ENCODE assay signal across 9 cellular contexts in the genomic region with DNA sequence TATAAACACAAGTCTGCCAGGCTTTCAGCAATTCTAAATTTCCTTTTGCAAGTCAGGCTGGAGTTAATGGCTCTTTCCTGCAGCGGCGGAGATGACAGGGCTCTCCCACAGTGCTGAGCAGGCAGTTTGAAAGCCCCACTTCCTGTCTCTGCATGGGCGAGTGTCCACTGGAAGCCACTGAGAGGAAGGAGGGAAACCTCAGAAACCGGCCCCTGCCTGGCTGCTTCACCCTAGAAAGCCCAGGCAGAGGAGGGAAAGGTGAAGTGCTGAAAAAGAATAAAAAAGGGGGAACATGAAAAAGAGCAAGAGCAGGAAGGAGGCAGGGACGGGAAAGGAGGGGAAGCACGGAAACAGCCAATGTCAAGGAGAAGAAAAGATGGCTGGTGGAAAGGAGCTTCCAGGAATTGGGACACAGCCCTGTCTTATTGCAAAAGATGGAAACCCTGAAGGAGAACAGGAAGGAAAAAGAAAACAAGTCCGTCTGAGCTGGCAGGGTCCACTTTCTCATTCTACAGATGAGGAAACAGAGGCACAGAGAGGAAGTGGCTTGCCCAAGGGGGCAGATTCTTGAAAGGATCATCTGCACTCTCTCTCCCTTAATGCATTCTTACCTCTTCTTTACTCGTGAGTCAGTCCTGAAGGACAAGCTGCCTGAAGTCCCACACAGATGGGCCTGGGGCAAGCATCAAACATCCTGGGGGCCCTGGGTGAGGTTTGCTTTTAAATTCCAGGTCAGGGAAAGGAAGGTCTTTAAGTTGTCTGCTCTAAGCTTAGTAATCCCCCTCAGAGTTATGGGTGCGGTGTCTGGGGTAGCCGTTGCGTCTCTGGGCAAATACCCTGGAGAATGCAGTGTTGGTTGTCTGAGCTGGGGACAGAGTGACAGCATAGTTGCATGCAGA. TPM values are rescaled to one million over a fixed set of nuclear protein-coding genes. Genes with fewer than 3 reads are reported as not detected.
DNase-seq lines count a peak whose midpoint lies in the region; ATAC-seq and TF ChIP-seq lines count a peak whose summit lies in the region.
"Had no signal": no experiment of that assay in that cellular context is flagged by ENCODE, and none has a peak within 500 bp of the region (broad histone marks: within the 10 kb centered on the region; RNA-seq: fewer than 3 reads in every experiment).

No MANE protein-coding gene starts in this region.

- intact Hi-C loops in CD14-positive monocyte (cut with micrococcal nuclease) = loop anchor here in 1 of 2 donors (10.0 kb wide), 1 partner anchor 48 kb away; no protein-coding TSS in a partner anchor

- peak overlapping the region; percentile 66 to 90 (median 77) for H3K27ac Mint-ChIP-seq in CD14-positive monocyte
- H3K27ac Mint-ChIP-seq in activated naive CD8-positive, alpha-beta T cell treated with anti-CD3 and anti-CD28 coated beads for 36 hours = peak overlapping the region; percentile 72

- peaks cover 3 to 16% (median 10%) of the 10 kb centered on the region in 3 donors for H3K27me3 Mint-ChIP-seq in CD14-positive monocyte (ENCODE audit: low read depth in 3 of 3)
- peaks cover 33% of the 10 kb centered on the region for H3K27me3 Mint-ChIP-seq in activated naive CD8-positive, alpha-beta T cell treated with anti-CD3 and anti-CD28 coated beads for 36 hours

- H3K4me3 Mint-ChIP-seq in CD14-positive monocyte = peak overlapping the region; percentile 21 to 87
- H3K4me3 Mint-ChIP-seq in activated naive CD8-positive, alpha-beta T cell treated with anti-CD3 and anti-CD28 coated beads for 36 hours = peak overlapping the region; percentile 48

- no peaks in the 10 kb centered on the region for H3K36me3 Mint-ChIP-seq in CD14-positive monocyte
- no peaks in the 10 kb centered on the region for H3K36me3 Mint-ChIP-seq in activated naive CD8-positive, alpha-beta T cell treated with anti-CD3 and anti-CD28 coated beads for 36 hours

- no peaks in the 10 kb centered on the region for H3K36me3 ChIP-seq in lung (ENCODE audit: control insufficient read depth in 2 of 2, insufficient read depth in 2 of 2, low read length in 2 of 2)

- DNase-seq in CD14-positive monocyte (ENCODE audit: low spot score) = peak; percentile 66
- DNase-seq in HK-2 (ENCODE audit: unreplicated experiment) = peak; percentile 34
- no peak for DNase-seq in activated naive CD8-positive, alpha-beta T cell treated with anti-CD3 and anti-CD28 coated beads for 36 hours
- DNase-seq in lung (ENCODE audit: low spot score) = peak; percentile 45
- no peak for DNase-seq in stimulated activated CD4-positive, alpha-beta T cell treated with anti-CD3 and anti-CD28 coated beads, Interleukin-4, amount 100 ng/mL, for 24 hours
- DNase-seq in NCI-H1436 (lab: John Stamatoyannopoulos, UW) = no peak
- no peak for DNase-seq in COR-L47 (lab: John Stamatoyannopoulos, UW)
- no peak for DNase-seq in activated naive CD4-positive, alpha-beta T cell treated with Interleukin-2 at 50 U/mL for 16 hours

- 24 to 34% methylated on average over 11 of the region's 11 CpGs for WGBS in lung, 2 donors

- peak; percentile 78 for ATAC-seq in lung (ENCODE audit: insufficient read depth, low FRiP score)

- H3K27me3 ChIP-seq in lung (ENCODE audit: control insufficient read depth, insufficient read depth) = no peaks in the 10 kb centered on the region
- H3K27me3 ChIP-seq: body of pancreas had no signal

- no peaks in the 10 kb centered on the region for H3K9me3 ChIP-seq in lung (ENCODE audit: control insufficient read depth in 2 of 2, insufficient read depth in 1 of 2, low read length in 1 of 2)
- H3K9me3 ChIP-seq: body of pancreas had no signal

- H3K4me1 Mint-ChIP-seq in CD14-positive monocyte = peaks cover 54% of the 10 kb centered on the region
- H3K4me1 Mint-ChIP-seq in activated naive CD8-positive, alpha-beta T cell treated with anti-CD3 and anti-CD28 coated beads for 36 hours = peaks cover 16% of the 10 kb centered on the region

- no peak overlapping the region for H3K4me3 ChIP-seq in lung
- H3K4me3 ChIP-seq: body of pancreas had no signal

- H3K27ac ChIP-seq in lung (ENCODE audit: low read depth in 1 of 2, low read length in 1 of 2) = peak overlapping the region in 1 of 2 donors; percentile 32

- no peaks in the 10 kb centered on the region for H3K9me3 Mint-ChIP-seq in CD14-positive monocyte
- no peaks in the 10 kb centered on the region for H3K9me3 Mint-ChIP-seq in activated naive CD8-positive, alpha-beta T cell treated with anti-CD3 and anti-CD28 coated beads for 36 hours

- TF ChIP-seq CTCF in CD14-positive monocyte (IDR thresholded peaks at IDR 0.05) = no peak
- no peak for TF ChIP-seq CTCF in lung (IDR thresholded peaks at IDR 0.05; ENCODE audit: control extremely low read depth, extremely low read depth)

- peaks cover 0 to 4% of the 10 kb centered on the region in 2 donors for H3K4me1 ChIP-seq in lung (ENCODE audit: control insufficient read depth in 2 of 2, insufficient read depth in 2 of 2, low read length in 2 of 2)
- H3K4me1 ChIP-seq: body of pancreas had no signal

RNA-seq across cellular contexts. Expression of gene ALOX5AP, which starts 38.8 kb away (rescaled TPM):
- polyA plus RNA-seq in CD14-positive monocyte (100 to 1,000 TPM; 220 to 269 TPM), lung (100 to 1,000 TPM in 1 of 2 donors, 10 to 100 TPM in 1; 30.6 to 753 TPM)
- 10 to 100 TPM; 16.4 to 17.4 TPM for total RNA-seq in activated naive CD8-positive, alpha-beta T cell treated with anti-CD3 and anti-CD28 coated beads for 36 hours
- 100 to 1,000 TPM in 1 of 2 donors, 10 to 100 TPM in 1; 17.9 to 192 TPM for total RNA-seq in lung

Comparison
In these comparisons a context has a peak if more than half of its experiments do, and no peak if none do; other contexts are left out.
1. DNase-seq: peak in CD14-positive monocyte (single experiment), HK-2 (single experiment) and lung (single experiment); none in activated naive CD8-positive, alpha-beta T cell treated with anti-CD3 and anti-CD28 coated beads for 36 hours (single experiment), stimulated activated CD4-positive, alpha-beta T cell treated with anti-CD3 and anti-CD28 coated beads, Interleukin-4, amount 100 ng/mL, for 24 hours (single experiment), NCI-H1436 (single experiment), COR-L47 (single experiment) and activated naive CD4-positive, alpha-beta T cell treated with Interleukin-2 at 50 U/mL for 16 hours (single experiment).